Comparison of ENCODE assay signal across 9 cellular contexts in the genomic region with DNA sequence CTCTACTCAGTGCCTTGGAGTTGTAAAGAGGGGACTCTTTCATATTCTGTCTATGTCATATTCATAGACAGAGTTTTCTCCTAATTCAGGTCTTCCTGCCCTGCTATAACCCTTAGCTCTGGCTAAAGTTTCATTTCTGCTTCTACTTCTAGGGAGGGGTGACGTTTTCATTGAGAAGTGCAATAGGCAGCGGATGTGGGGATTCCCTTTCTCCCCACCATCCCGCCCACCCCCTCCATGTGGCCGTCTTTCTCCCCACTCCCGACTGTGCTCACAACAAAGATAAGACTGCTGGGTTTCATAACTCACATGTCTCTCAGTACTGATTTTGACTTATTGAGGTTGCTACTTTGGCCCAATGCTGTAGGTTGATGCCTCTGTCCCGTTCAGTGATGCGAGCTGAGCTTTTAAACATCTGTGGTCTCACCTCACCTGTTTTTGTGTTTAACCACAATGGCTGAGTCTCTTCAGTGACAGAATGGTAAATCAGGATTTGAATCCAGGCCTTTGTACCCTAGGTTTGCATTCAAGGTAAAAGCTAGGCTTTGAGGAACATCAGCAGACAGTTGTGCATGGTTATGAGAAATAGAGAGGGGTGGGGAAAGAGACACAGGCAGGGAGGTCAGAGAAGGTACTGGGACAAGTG. TPM values are rescaled to one million over a fixed set of nuclear protein-coding genes. Genes with fewer than 3 reads are reported as not detected.
DNase-seq lines count a peak whose midpoint lies in the region; ATAC-seq and TF ChIP-seq lines count a peak whose summit lies in the region.
"Had no signal": no experiment of that assay in that cellular context is flagged by ENCODE, and none has a peak within 500 bp of the region (broad histone marks: within the 10 kb centered on the region; RNA-seq: fewer than 3 reads in every experiment).

No MANE protein-coding gene starts in this region.

- no peak overlapping the region for H3K4me3 ChIP-seq in stomach
- H3K4me3 ChIP-seq: thoracic aorta had no signal

- H3K9me3 ChIP-seq in stomach, result no peaks in the 10 kb centered on the region
- H3K9me3 ChIP-seq: thoracic aorta had no signal

- POLR2A ChIA-PET in activated CD8-positive, alpha-beta T cell treated with anti-CD3 and anti-CD28 coated beads for 36 hours (lab: Charles Lee), result interaction anchor here (0.9 to 2.1 kb wide), 3 partner anchors 40 to 394 kb away, joined by 3 to 8 read pairs (median 3); a partner anchor contains a TSS

- H3K27ac Mint-ChIP-seq in activated CD8-positive, alpha-beta T cell treated with anti-CD3 and anti-CD28 coated beads for 36 hours, result peak overlapping the region; percentile 32

- intact Hi-C loops in activated CD8-positive, alpha-beta T cell treated with anti-CD3 and anti-CD28 coated beads for 36 hours (cut with micrococcal nuclease), result loop anchor here (5.0 kb wide), 1 partner anchor 114 kb away; no protein-coding TSS in a partner anchor
- intact Hi-C loops in stomach (cut with DNase I; ENCODE audit: low total_unique reads), result loop anchor here (10.0 kb wide), 1 partner anchor 176 kb away; no protein-coding TSS in a partner anchor

- peak overlapping the region; percentile 28 for H3K4me3 Mint-ChIP-seq in activated CD8-positive, alpha-beta T cell treated with anti-CD3 and anti-CD28 coated beads for 36 hours

- no peaks in the 10 kb centered on the region for H3K9me3 Mint-ChIP-seq in activated CD8-positive, alpha-beta T cell treated with anti-CD3 and anti-CD28 coated beads for 36 hours

- ATAC-seq in GM19452 (IDR thresholded peaks at IDR 0.05; ENCODE audit: unreplicated experiment) (peak; percentile 66), HG03139 (IDR thresholded peaks at IDR 0.05; ENCODE audit: unreplicated experiment) (peak; percentile 74)
- peak; percentile 65 for ATAC-seq in activated CD8-positive, alpha-beta T cell treated with anti-CD3 and anti-CD28 coated beads for 36 hours

- H3K4me1 ChIP-seq in stomach, result no peaks in the 10 kb centered on the region

- 62 to 65% (median 65%) methylated on average over 7 of the region's 7 CpGs for WGBS in stomach, 5 donors

- H3K36me3 Mint-ChIP-seq in activated CD8-positive, alpha-beta T cell treated with anti-CD3 and anti-CD28 coated beads for 36 hours (ENCODE audit: low read depth), result no peaks in the 10 kb centered on the region

- H3K4me1 Mint-ChIP-seq in activated CD8-positive, alpha-beta T cell treated with anti-CD3 and anti-CD28 coated beads for 36 hours (ENCODE audit: low read depth), result peaks cover 38% of the 10 kb centered on the region

- no peaks in the 10 kb centered on the region for H3K36me3 ChIP-seq in stomach
- H3K36me3 ChIP-seq: thoracic aorta had no signal

- no peak for TF ChIP-seq POLR2A in stomach (IDR thresholded peaks at IDR 0.05)

- CTCF ChIA-PET in activated CD8-positive, alpha-beta T cell treated with anti-CD3 and anti-CD28 coated beads for 36 hours (lab: Charles Lee), result interaction anchor here (1.1 kb wide), 1 partner anchor 42 kb away, joined by 3 read pairs; a partner anchor contains a TSS

- H3K27me3 ChIP-seq in stomach, result no peaks in the 10 kb centered on the region

- DNase-seq in activated CD8-positive, alpha-beta T cell treated with anti-CD3 and anti-CD28 coated beads for 36 hours, result peak; percentile 78
- peak in 2 of 3 experiments; percentile 10 to 11 for DNase-seq in stimulated activated CD4-positive, alpha-beta T cell treated with anti-CD3 and anti-CD28 coated beads, TNF-alpha, amount 100 ng/mL, for 4 hours (ENCODE audit: low read depth in 3 of 3)
- DNase-seq in cerebellar cortex (ENCODE audit: low spot score) (no peak), GOT3 (lab: John Stamatoyannopoulos, UW) (no peak), stomach (no peak), HCEC 1CT (no peak)

- H3K27me3 Mint-ChIP-seq in activated CD8-positive, alpha-beta T cell treated with anti-CD3 and anti-CD28 coated beads for 36 hours, result no peaks in the 10 kb centered on the region

- H3K27ac ChIP-seq in stomach, result no peak overlapping the region
- H3K27ac ChIP-seq: thoracic aorta had no signal

- no peak for TF ChIP-seq EP300 in stomach (IDR thresholded peaks at IDR 0.05)

- no peak for TF ChIP-seq CTCF in activated CD8-positive, alpha-beta T cell treated with anti-CD3 and anti-CD28 coated beads for 36 hours (IDR thresholded peaks at IDR 0.05)
- no peak for TF ChIP-seq CTCF in stomach (IDR thresholded peaks at IDR 0.05)

RNA-seq across cellular contexts. Expression of a gene that starts 7.8 kb away (rescaled TPM):
- total RNA-seq in activated CD8-positive, alpha-beta T cell treated with anti-CD3 and anti-CD28 coated beads for 36 hours, result 10 to 100 TPM; 13.7 to 13.9 TPM
- 1 to 10 TPM in 2 of 5 donors, under 1 TPM in 3; 0.43 to 2.2 (median 0.87) TPM for total RNA-seq in stomach
- polyA plus RNA-seq in stomach, result under 1 TPM in 2 of 3 donors, not detected in 1; 0.25 to 0.63 TPM

RNA-seq across cellular contexts. Expression of a gene that starts 41.4 kb away (rescaled TPM):
- total RNA-seq in activated CD8-positive, alpha-beta T cell treated with anti-CD3 and anti-CD28 coated beads for 36 hours, result 10 to 100 TPM; 22.5 to 23.8 TPM
- 10 to 100 TPM; 14.6 to 23.9 (median 22.3) TPM for total RNA-seq in stomach
- polyA plus RNA-seq in stomach, result 10 to 100 TPM; 12.1 to 21.0 (median 18.3) TPM

Comparison
In these comparisons a context has a peak if more than half of its experiments do, and no peak if none do; other contexts are left out.
1. DNase-seq: peak in activated CD8-positive, alpha-beta T cell treated with anti-CD3 and anti-CD28 coated beads for 36 hours (single experiment) and stimulated activated CD4-positive, alpha-beta T cell treated with anti-CD3 and anti-CD28 coated beads, TNF-alpha, amount 100 ng/mL, for 4 hours (2 of 3); none in cerebellar cortex (single experiment), GOT3 (single experiment), stomach (single experiment) and HCEC 1CT (single experiment).
2. RNA of a gene that starts 7.8 kb away (total RNA-seq): 13.7 to 13.9 TPM in activated CD8-positive, alpha-beta T cell treated with anti-CD3 and anti-CD28 coated beads for 36 hours; 0.43 to 2.2 TPM in stomach; every median in the first group is over 4 times any median in the second.
3. Peak in every context shown above with its lines, with median percentiles within 50 percentile points of each other: ATAC-seq.